16 cellular contexts compared by ENCODE assay signal in genomic region chr10:105434970-105435369, GRCh38.
A peak's percentile ranks its signal among the peaks of the same experiment; 100 is the strongest.
DNase-seq lines count a peak whose midpoint lies in the region; ATAC-seq and TF ChIP-seq lines count a peak whose summit lies in the region.
"Had no signal": no experiment of that assay in that cellular context is flagged by ENCODE, and none has a peak within 500 bp of the region (broad histone marks: within the 10 kb centered on the region; RNA-seq: fewer than 3 reads in every experiment).

No MANE protein-coding gene starts in this region.

- H3K36me3 Mint-ChIP-seq in activated T-cell treated with anti-CD3 and anti-CD28 coated beads, Interleukin-2, amount 50 U/mL, for 24 hours (ENCODE audit: low read depth), result no peaks in the 10 kb centered on the region
- H3K36me3 Mint-ChIP-seq in stimulated activated effector memory CD8-positive, alpha-beta T cell treated with anti-CD3 and anti-CD28 coated beads, Interleukin-12 subunit alpha, Interleukin-12 subunit beta, amount 100 ng/mL, for 72 hours, result no peaks in the 10 kb centered on the region
- H3K36me3 Mint-ChIP-seq: CD4-positive, CD25-positive, alpha-beta regulatory T cell; CD8-positive, alpha-beta T cell had no signal

- H3K4me1 ChIP-seq in HEK293 (ENCODE audit: control insufficient read depth, insufficient read depth, low read length), result no peaks in the 10 kb centered on the region
- H3K4me1 ChIP-seq: Caco-2 had no signal

- no peaks in the 10 kb centered on the region for H3K9me3 ChIP-seq in HEK293 (ENCODE audit: control insufficient read depth, insufficient read depth, low read depth, low read length)
- H3K9me3 ChIP-seq: Caco-2 had no signal

- H3K27me3 Mint-ChIP-seq in activated T-cell treated with anti-CD3 and anti-CD28 coated beads, Interleukin-2, amount 50 U/mL, for 24 hours, result no peaks in the 10 kb centered on the region
- H3K27me3 Mint-ChIP-seq: CD4-positive, CD25-positive, alpha-beta regulatory T cell had no signal

- CTCF ChIA-PET in HEK293 (lab: Yijun Ruan, JAX), result no interaction called here

- H3K4me1 Mint-ChIP-seq in activated T-cell treated with anti-CD3 and anti-CD28 coated beads, Interleukin-2, amount 50 U/mL, for 24 hours (ENCODE audit: low read depth), result no peaks in the 10 kb centered on the region
- H3K4me1 Mint-ChIP-seq in stimulated activated effector memory CD8-positive, alpha-beta T cell treated with anti-CD3 and anti-CD28 coated beads, Interleukin-12 subunit alpha, Interleukin-12 subunit beta, amount 100 ng/mL, for 72 hours, result no peaks in the 10 kb centered on the region
- H3K4me1 Mint-ChIP-seq: CD4-positive, CD25-positive, alpha-beta regulatory T cell had no signal

- no peak for ATAC-seq in stimulated activated effector memory CD8-positive, alpha-beta T cell treated with anti-CD3 and anti-CD28 coated beads, Interleukin-12 subunit alpha, Interleukin-12 subunit beta, amount 100 ng/mL, for 72 hours
- ATAC-seq: CD8-positive, alpha-beta T cell; GM12878 had no signal

- H3K27ac ChIP-seq in HEK293 (ENCODE audit: extremely low read depth, low read depth, low read length), result no peak overlapping the region
- H3K27ac ChIP-seq: GM23248 had no signal

- peaks cover 4% of the 10 kb centered on the region for H3K9me3 Mint-ChIP-seq in activated T-cell treated with anti-CD3 and anti-CD28 coated beads, Interleukin-2, amount 50 U/mL, for 24 hours
- H3K9me3 Mint-ChIP-seq in stimulated activated effector memory CD8-positive, alpha-beta T cell treated with anti-CD3 and anti-CD28 coated beads, Interleukin-12 subunit alpha, Interleukin-12 subunit beta, amount 100 ng/mL, for 72 hours, result peaks cover 18% of the 10 kb centered on the region
- H3K9me3 Mint-ChIP-seq: CD8-positive, alpha-beta T cell had no signal

- POLR2A ChIA-PET in HEK293 (lab: Yijun Ruan, JAX), result no interaction called here

- DNase-seq in kidney glomerular epithelial cell (lab: John Stamatoyannopoulos, UW) (peak; percentile 57), renal cortical epithelial cell (ENCODE audit: low read depth) (peak; percentile 53), CD1c-positive myeloid dendritic cell (ENCODE audit: extremely low spot score) (no peak)
- no peak for DNase-seq in activated T-cell treated with anti-CD3 and anti-CD28 coated beads, Interleukin-2, amount 50 U/mL, for 24 hours
- no peak for DNase-seq in stimulated activated effector memory CD8-positive, alpha-beta T cell treated with anti-CD3 and anti-CD28 coated beads, Interleukin-12 subunit alpha, Interleukin-12 subunit beta, amount 100 ng/mL, for 72 hours (ENCODE audit: low spot score in 2 of 2)
- DNase-seq: C1 segment of cervical spinal cord; Caco-2; CD4-positive, CD25-positive, alpha-beta regulatory T cell; CD8-positive, alpha-beta T cell; DMS79; EL; GDM1; GM23248; HCEC 1CT had no signal

- no peak overlapping the region for H3K27ac Mint-ChIP-seq in activated T-cell treated with anti-CD3 and anti-CD28 coated beads, Interleukin-2, amount 50 U/mL, for 24 hours
- no peak overlapping the region for H3K27ac Mint-ChIP-seq in stimulated activated effector memory CD8-positive, alpha-beta T cell treated with anti-CD3 and anti-CD28 coated beads, Interleukin-12 subunit alpha, Interleukin-12 subunit beta, amount 100 ng/mL, for 72 hours
- H3K27ac Mint-ChIP-seq: CD4-positive, CD25-positive, alpha-beta regulatory T cell; CD8-positive, alpha-beta T cell had no signal

- no peak overlapping the region for H3K4me3 Mint-ChIP-seq in activated T-cell treated with anti-CD3 and anti-CD28 coated beads, Interleukin-2, amount 50 U/mL, for 24 hours
- H3K4me3 Mint-ChIP-seq in stimulated activated effector memory CD8-positive, alpha-beta T cell treated with anti-CD3 and anti-CD28 coated beads, Interleukin-12 subunit alpha, Interleukin-12 subunit beta, amount 100 ng/mL, for 72 hours, result no peak overlapping the region
- H3K4me3 Mint-ChIP-seq: CD4-positive, CD25-positive, alpha-beta regulatory T cell; CD8-positive, alpha-beta T cell had no signal

- no peaks in the 10 kb centered on the region for H3K36me3 ChIP-seq in HEK293 (ENCODE audit: control insufficient read depth in 2 of 2, insufficient read depth in 1 of 2, low read length in 2 of 2)

- no peak overlapping the region for H3K4me3 ChIP-seq in HEK293 (ENCODE audit: low read depth, low read length)
- H3K4me3 ChIP-seq: GM12878, GM23248 had no signal

- no peak for TF ChIP-seq CTCF in HEK293 (tag by site-specific recombination; IDR thresholded peaks at IDR 0.05)

TF ChIP-seq in HEK293, 187 proteins besides CTCF, POLR2A, EP300 and RAD21:
- TF ChIP-seq ZNF169 (tag by site-specific recombination; IDR thresholded peaks at IDR 0.05) (no peak), SCRT2 (tag by site-specific recombination; IDR thresholded peaks at IDR 0.05) (peak; percentile 65)

Comparison
In these comparisons a context has a peak if more than half of its experiments do, and no peak if none do; other contexts are left out.
1. DNase-seq: peak in kidney glomerular epithelial cell (single experiment) and renal cortical epithelial cell (single experiment); none in CD1c-positive myeloid dendritic cell (single experiment), activated T-cell treated with anti-CD3 and anti-CD28 coated beads, Interleukin-2, amount 50 U/mL, for 24 hours (single experiment) and stimulated activated effector memory CD8-positive, alpha-beta T cell treated with anti-CD3 and anti-CD28 coated beads, Interleukin-12 subunit alpha, Interleukin-12 subunit beta, amount 100 ng/mL, for 72 hours (0 of 2).